In genomic region chr20:24991897-24992419, GRCh38 we compare ENCODE assay signal across 1 cellular context.
TF ChIP-seq lines count a peak whose summit lies in the region.

No MANE protein-coding gene starts in this region.

TF ChIP-seq in H1, 55 proteins besides CTCF, POLR2A, EP300 and RAD21:
- TF ChIP-seq E2F6 (IDR thresholded peaks at IDR 0.05) (peak; percentile 32; the same call in 1 of the 2 replicates), SIX5 (IDR thresholded peaks at IDR 0.05; ENCODE audit: low read depth, low read length) (no peak), EZH2 (IDR thresholded peaks at IDR 0.05; ENCODE audit: low read depth, low read length, severe bottlenecking) (peak; percentile 27), KDM4A (IDR thresholded peaks at IDR 0.05; ENCODE audit: low read depth, low read length, severe bottlenecking) (peak; percentile 55), USF2 (IDR thresholded peaks at IDR 0.05; ENCODE audit: low read length) (no peak), SAP30 (IDR thresholded peaks at IDR 0.05; ENCODE audit: insufficient read depth, insufficient replicate concordance, low read length) (no peak)
